In the genomic region with DNA sequence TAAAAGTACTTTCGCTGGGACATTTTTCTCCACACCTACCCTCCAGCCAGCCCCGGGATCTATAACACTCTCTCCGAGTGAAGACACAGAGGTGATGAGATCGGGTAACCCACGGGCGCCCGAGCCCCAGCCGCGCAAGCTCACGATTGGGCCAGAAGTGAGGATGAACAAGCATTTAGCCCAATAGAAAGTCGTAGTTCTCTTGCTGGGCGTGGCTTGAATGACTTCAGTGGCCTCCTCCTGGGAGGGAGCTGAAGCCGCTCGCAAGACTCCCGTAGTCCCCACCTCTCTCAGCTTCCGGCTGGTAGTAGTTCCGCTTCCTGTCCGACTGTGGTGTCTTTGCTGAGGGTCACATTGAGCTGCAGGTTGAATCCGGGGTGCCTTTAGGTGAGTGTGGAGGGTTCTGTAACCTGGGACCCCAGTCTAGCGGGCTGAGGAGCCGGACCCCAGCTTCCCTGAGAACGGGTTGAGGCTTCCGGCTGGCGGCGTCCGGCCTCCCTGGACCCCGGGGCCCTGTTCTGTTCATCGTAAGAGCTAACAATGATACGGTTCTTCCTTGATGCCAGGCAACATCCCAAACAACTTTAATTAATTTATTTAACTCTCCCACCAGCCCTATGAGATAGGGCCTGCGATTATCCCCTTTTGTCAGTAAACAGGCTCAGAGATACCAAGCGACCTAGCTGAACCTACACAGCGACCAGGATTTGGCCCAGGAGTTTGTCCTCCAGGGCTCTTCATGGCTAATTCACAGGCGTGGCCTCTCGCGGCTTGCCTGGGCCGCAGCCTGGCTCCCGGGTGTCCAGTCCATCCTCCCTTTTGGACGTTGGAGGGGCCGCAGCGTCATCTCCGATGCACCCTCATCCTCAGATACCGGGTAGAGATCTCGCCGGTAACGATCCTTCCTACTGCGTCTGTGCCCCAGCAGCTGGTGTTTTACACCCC, we compare ENCODE assay signal across 8 cellular contexts. TPM values are rescaled to one million over a fixed set of nuclear protein-coding genes. Genes with fewer than 3 reads are reported as not detected.
A peak's percentile ranks its signal among the peaks of the same experiment; 100 is the strongest.
DNase-seq lines count a peak whose midpoint lies in the region; ATAC-seq, FAIRE-seq and TF ChIP-seq lines count a peak whose summit lies in the region.

A gene with protein sequence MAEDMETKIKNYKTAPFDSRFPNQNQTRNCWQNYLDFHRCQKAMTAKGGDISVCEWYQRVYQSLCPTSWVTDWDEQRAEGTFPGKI (plus strand): TSS at position 307 of the 945 bp plus-strand sequence. CDS start 2,921 bp downstream, outside the sequence.

- peak; percentile 60 for ATAC-seq in GM19351 (IDR thresholded peaks at IDR 0.05; ENCODE audit: unreplicated experiment)
- peak; percentile 63 for ATAC-seq in HG03565 (IDR thresholded peaks at IDR 0.05; ENCODE audit: unreplicated experiment)
- ATAC-seq in HepG2 = peak; percentile 70

- H4K20me1 ChIP-seq in BLaER1 treated with 17β-estradiol and CSF1 and Interleukin-3, amounts not matched to agents 10 nM and 100 nM = peaks cover 0 to 37% (median 26%) of the 10 kb centered on the region in 11 experiments; a peak in 16 of 22 replicates
- no peaks in the 10 kb centered on the region for H4K20me1 ChIP-seq in HepG2 (ENCODE audit: insufficient read depth, low read length)

- H3K79me2 ChIP-seq in HepG2 (ENCODE audit: insufficient read depth, low read length) = peaks cover 21% of the 10 kb centered on the region

- H3K36me3 ChIP-seq in BLaER1 treated with 17β-estradiol and CSF1 and Interleukin-3, amounts not matched to agents 10 nM and 100 nM = peaks cover 33 to 41% (median 37%) of the 10 kb centered on the region in 11 experiments
- H3K36me3 ChIP-seq in HepG2 (replicated peaks in 1 of 2; ENCODE audit: control insufficient read depth in 1 of 2, insufficient read depth in 2 of 2, low read length in 2 of 2) = peaks cover 6 to 14% of the 10 kb centered on the region in 2 experiments; a peak in 3 of 5 replicates

- H3K4me3 ChIP-seq in BLaER1 treated with 17β-estradiol and CSF1 and Interleukin-3, amounts not matched to agents 10 nM and 100 nM = peak within 1 kb of the TSS; percentile 86 to 98 (median 89)
- H3K4me3 ChIP-seq in HepG2 (replicated peaks in 1 of 3; ENCODE audit: insufficient read depth in 1 of 3, low read depth in 2 of 3, low read length in 3 of 3) = peak within 1 kb of the TSS; percentile 92 to 93 (median 93)

- no peak for TF ChIP-seq RAD21 in HepG2 (CRISPR knock-in tag; IDR thresholded peaks at IDR 0.05)

- DNase-seq in NCI-H774 (lab: John Stamatoyannopoulos, UW) = peak; percentile 97
- peak; percentile 89 to 90 for DNase-seq in activated CD4-positive, alpha-beta T cell treated with anti-CD3 and anti-CD28 coated beads, Interleukin-2, amount 50 U/mL, for 4 hours
- DNase-seq in dermis blood vessel endothelial cell = peak; percentile 96
- DNase-seq in HepG2 (ENCODE audit: low spot score) = peak; percentile 97
- peak; percentile 85 for DNase-seq in stimulated activated CD4-positive, alpha-beta T cell treated with anti-CD3 and anti-CD28 coated beads, Interleukin-4, amount 100 ng/mL, for 1 hour

- H2AFZ ChIP-seq in HepG2 (ENCODE audit: low read length) = no peak within 1 kb of the TSS

- in situ Hi-C loops in HepG2 (cut with HindIII; ENCODE audit: extremely low pct_ligation_motif_present, low pct_unique_long_range_greater_than_20kb) = no loop called here

- TF ChIP-seq CTCF in HepG2 (CRISPR knock-in tag; IDR thresholded peaks at IDR 0.05) = no peak

- peak; percentile 79 to 90 for TF ChIP-seq POLR2A in HepG2 (IDR thresholded peaks at IDR 0.05; ENCODE audit: insufficient read depth in 1 of 2, low read depth in 2 of 2, low read length in 2 of 2)

- H3K27ac ChIP-seq in BLaER1 treated with 17β-estradiol and CSF1 and Interleukin-3, amounts not matched to agents 10 nM and 100 nM = peak within 1 kb of the TSS; percentile 84 to 92 (median 88)
- peak within 1 kb of the TSS; percentile 74 for H3K27ac ChIP-seq in HepG2 (ENCODE audit: extremely low read length, insufficient read depth, low read length)

- TF ChIP-seq EP300 in HepG2 (IDR thresholded peaks at IDR 0.05; ENCODE audit: low read depth in 2 of 2, low read length in 2 of 2) (no peak), HepG2 (CRISPR knock-in tag; IDR thresholded peaks at IDR 0.05; ENCODE audit: borderline replicate concordance) (no peak)

- 2% methylated on average over 33 of the region's 46 CpGs for WGBS in HepG2 (ENCODE audit: low lambda C conversion rate)

- POLR2A ChIA-PET in HepG2 (lab: Yijun Ruan, JAX) = interaction anchor here (0.8 to 1.8 kb wide), 14 partner anchors 10 to 138 kb away, joined by 3 to 38 read pairs (median 5); a partner anchor contains a TSS

- H3K27me3 ChIP-seq in BLaER1 treated with 17β-estradiol and CSF1 and Interleukin-3, amounts not matched to agents 10 nM and 100 nM = no peaks in the 10 kb centered on the region
- H3K27me3 ChIP-seq in HepG2 (ENCODE audit: control insufficient read depth in 1 of 2, insufficient read depth in 2 of 2, low read length in 2 of 2) = no peaks in the 10 kb centered on the region; a peak in 1 of 5 replicates

- H3K4me1 ChIP-seq in BLaER1 treated with 17β-estradiol and CSF1 and Interleukin-3, amounts not matched to agents 10 nM and 100 nM = peaks cover 52 to 69% (median 60%) of the 10 kb centered on the region in 10 experiments
- H3K4me1 ChIP-seq in HepG2 (ENCODE audit: insufficient read depth, low read length) = peaks cover 51% of the 10 kb centered on the region

- peak within 1 kb of the TSS; percentile 90 to 97 (median 95) for H3K4me2 ChIP-seq in BLaER1 treated with 17β-estradiol and CSF1 and Interleukin-3, amounts not matched to agents 10 nM and 100 nM
- peak within 1 kb of the TSS; percentile 85 for H3K4me2 ChIP-seq in HepG2 (ENCODE audit: low read depth, low read length)

- CTCF ChIA-PET in HepG2 (lab: Yijun Ruan, JAX; ENCODE audit: low intra/inter-chr PET ratio, low total read pairs) = no interaction called here

- peak within 1 kb of the TSS; percentile 89 to 95 (median 91) for H3K9ac ChIP-seq in BLaER1 treated with 17β-estradiol and CSF1 and Interleukin-3, amounts not matched to agents 10 nM and 100 nM
- H3K9ac ChIP-seq in HepG2 (ENCODE audit: insufficient read depth, low read depth, low read length) = peak within 1 kb of the TSS; percentile 91

- intact Hi-C loops in HepG2 (cut with micrococcal nuclease; ENCODE audit: unreplicated experiment) = loop anchor here (1.0 to 10.0 kb wide), 2 partner anchors 13 to 93 kb away; no protein-coding TSS in a partner anchor

- FAIRE-seq in HepG2 (lab: Jason Lieb, UNC) = peak; percentile 97

- no peaks in the 10 kb centered on the region for H3K9me3 ChIP-seq in BLaER1 treated with 17β-estradiol and CSF1 and Interleukin-3, amounts not matched to agents 10 nM and 100 nM (replicated peaks in 1 of 11)
- no peaks in the 10 kb centered on the region for H3K9me3 ChIP-seq in HepG2 (ENCODE audit: low read length)

- BruUV-seq in HepG2 (replicated peaks; lab: Mats Ljungman, UMichigan) = TSS peak; percentile 91

TF ChIP-seq in HepG2, 621 proteins besides CTCF, POLR2A, EP300 and RAD21 (continues in another document):
- TF ChIP-seq TBL1XR1 (IDR thresholded peaks at IDR 0.05; ENCODE audit: borderline replicate concordance, low read length, partially characterized antibody) (peak; percentile 18), ZNF160 (CRISPR knock-in tag; IDR thresholded peaks at IDR 0.05) (no peak), PAF1 (CRISPR knock-in tag; IDR thresholded peaks at IDR 0.05) (no peak), HDAC2 (CRISPR knock-in tag; IDR thresholded peaks at IDR 0.05) (no peak; the same call in 1 of the 2 replicates), HOXA5 (CRISPR knock-in tag; IDR thresholded peaks at IDR 0.05) (no peak), TMF1 (CRISPR knock-in tag; IDR thresholded peaks at IDR 0.05; ENCODE audit: low read depth) (no peak)
- TF ChIP-seq, protein P1, sequence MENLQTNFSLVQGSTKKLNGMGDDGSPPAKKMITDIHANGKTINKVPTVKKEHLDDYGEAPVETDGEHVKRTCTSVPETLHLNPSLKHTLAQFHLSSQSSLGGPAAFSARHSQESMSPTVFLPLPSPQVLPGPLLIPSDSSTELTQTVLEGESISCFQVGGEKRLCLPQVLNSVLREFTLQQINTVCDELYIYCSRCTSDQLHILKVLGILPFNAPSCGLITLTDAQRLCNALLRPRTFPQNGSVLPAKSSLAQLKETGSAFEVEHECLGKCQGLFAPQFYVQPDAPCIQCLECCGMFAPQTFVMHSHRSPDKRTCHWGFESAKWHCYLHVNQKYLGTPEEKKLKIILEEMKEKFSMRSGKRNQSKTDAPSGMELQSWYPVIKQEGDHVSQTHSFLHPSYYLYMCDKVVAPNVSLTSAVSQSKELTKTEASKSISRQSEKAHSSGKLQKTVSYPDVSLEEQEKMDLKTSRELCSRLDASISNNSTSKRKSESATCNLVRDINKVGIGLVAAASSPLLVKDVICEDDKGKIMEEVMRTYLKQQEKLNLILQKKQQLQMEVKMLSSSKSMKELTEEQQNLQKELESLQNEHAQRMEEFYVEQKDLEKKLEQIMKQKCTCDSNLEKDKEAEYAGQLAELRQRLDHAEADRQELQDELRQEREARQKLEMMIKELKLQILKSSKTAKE (CRISPR knock-in tag; IDR thresholded peaks at IDR 0.05; ENCODE audit: borderline replicate concordance) = no peak

RNA-seq across cellular contexts. Expression of the gene that starts here (rescaled TPM):
- total RNA-seq in dermis blood vessel endothelial cell = 236 and 493 TPM in 2 replicates
- 487 and 598 TPM in 2 replicates for total RNA-seq in HepG2 (2016; rRNA removed; fragmentation: Illumina TruSeq; extraction: Trizol)
- 218 and 283 TPM in 2 replicates for total RNA-seq in HepG2 (2016; cell fraction: cytosol; rRNA removed; fragmentation: Illumina TruSeq; extraction: Trizol; ENCODE audit: low read depth)
- total RNA-seq in HepG2 (2016; cell fraction: insoluble cytoplasmic fraction; rRNA removed; fragmentation: Illumina TruSeq; extraction: Trizol) = 483 and 617 TPM in 2 replicates
- 247 and 299 TPM in 2 replicates for total RNA-seq in HepG2 (2016; cell fraction: membrane; rRNA removed; fragmentation: Illumina TruSeq; extraction: Trizol)
- 178 and 186 TPM in 2 replicates for total RNA-seq in HepG2 (2016; cell fraction: nucleus; rRNA removed; fragmentation: Illumina TruSeq; extraction: Trizol)
- 469 and 481 TPM in 2 replicates for polyA plus RNA-seq in HepG2 (2011; rRNA removed)
- polyA plus RNA-seq in HepG2 (2011; cell fraction: cytosol; rRNA removed) = 584 and 686 TPM in 2 replicates
- polyA plus RNA-seq in HepG2 (2011; cell fraction: nucleus; rRNA removed) = 208 and 220 TPM in 2 replicates
- 383 and 386 TPM in 2 replicates for polyA plus RNA-seq in HepG2 (2012)
- 249 and 303 TPM in 2 replicates for polyA plus RNA-seq in HepG2 (2016; cell fraction: cytosol; fragmentation: Illumina TruSeq; extraction: Trizol; ENCODE audit: low read depth)
- 687 and 740 TPM in 2 replicates for polyA plus RNA-seq in HepG2 (2016; cell fraction: insoluble cytoplasmic fraction; fragmentation: Illumina TruSeq; extraction: Trizol; ENCODE audit: low read depth)
- polyA plus RNA-seq in HepG2 (2016; cell fraction: membrane; fragmentation: Illumina TruSeq; extraction: Trizol; ENCODE audit: low read depth) = 255 and 294 TPM in 2 replicates
- 319 and 339 TPM in 2 replicates for polyA plus RNA-seq in HepG2 (2016; cell fraction: nucleus; fragmentation: Illumina TruSeq; extraction: Trizol; ENCODE audit: insufficient read depth, low read depth)
- 521 and 803 TPM in 2 replicates for polyA minus RNA-seq in HepG2 (2011; rRNA and poly(A)+ RNA removed; ENCODE audit: low replicate concordance)
- 131 and 134 TPM in 2 replicates for polyA minus RNA-seq in HepG2 (2011; cell fraction: cytosol; rRNA and poly(A)+ RNA removed)
- 44.8 and 54.5 TPM in 2 replicates for polyA minus RNA-seq in HepG2 (2011; cell fraction: nucleus; rRNA and poly(A)+ RNA removed)

Comparison
In these comparisons a context has a peak if more than half of its experiments do, and no peak if none do; other contexts are left out.
1. Peak in every context shown above with its lines: DNase-seq, ATAC-seq, H3K4me3 ChIP-seq and H3K27ac ChIP-seq.